8 cellular contexts compared by ENCODE assay signal in genomic region chr3:19543212-19543841, GRCh38.
DNase-seq lines count a peak whose midpoint lies in the region; ATAC-seq and TF ChIP-seq lines count a peak whose summit lies in the region.

No MANE protein-coding gene starts in this region.

- H3K4me1 Mint-ChIP-seq in CD8-positive, alpha-beta memory T cell = no peaks in the 10 kb centered on the region
- H3K4me1 Mint-ChIP-seq in naive thymus-derived CD8-positive, alpha-beta T cell = peaks cover 0 to 51% (median 0%) of the 10 kb centered on the region in 4 donors

- H3K27me3 Mint-ChIP-seq in CD8-positive, alpha-beta memory T cell = no peaks in the 10 kb centered on the region
- peaks cover 0 to 6% (median 0%) of the 10 kb centered on the region in 5 donors for H3K27me3 Mint-ChIP-seq in naive thymus-derived CD8-positive, alpha-beta T cell

- H3K27ac Mint-ChIP-seq in CD8-positive, alpha-beta memory T cell = no peak overlapping the region
- no peak overlapping the region for H3K27ac Mint-ChIP-seq in naive thymus-derived CD8-positive, alpha-beta T cell

- peaks cover 0 to 3% (median 0%) of the 10 kb centered on the region in 5 donors for H3K9me3 Mint-ChIP-seq in CD8-positive, alpha-beta memory T cell
- H3K9me3 Mint-ChIP-seq in naive thymus-derived CD8-positive, alpha-beta T cell = peaks cover 0 to 3% (median 0%) of the 10 kb centered on the region in 9 donors

- no peak overlapping the region for H3K4me3 Mint-ChIP-seq in CD8-positive, alpha-beta memory T cell
- H3K4me3 Mint-ChIP-seq in naive thymus-derived CD8-positive, alpha-beta T cell = no peak overlapping the region

- no peaks in the 10 kb centered on the region for H3K9me3 ChIP-seq in testis
- no peaks in the 10 kb centered on the region for H3K9me3 ChIP-seq in CD8-positive, alpha-beta memory T cell (ENCODE audit: low read length)

- no peaks in the 10 kb centered on the region for H3K27me3 ChIP-seq in foreskin keratinocyte
- no peaks in the 10 kb centered on the region for H3K27me3 ChIP-seq in testis
- no peaks in the 10 kb centered on the region for H3K27me3 ChIP-seq in CD8-positive, alpha-beta memory T cell (ENCODE audit: insufficient read depth, low read length, poor library complexity, severe bottlenecking)

- H3K4me3 ChIP-seq in testis = no peak overlapping the region
- H3K4me3 ChIP-seq in CD8-positive, alpha-beta memory T cell (ENCODE audit: low read length) = no peak overlapping the region

- TF ChIP-seq CTCF in foreskin keratinocyte (conservative IDR thresholded peaks at IDR 0.05) (peak; percentile 35), testis (IDR thresholded peaks at IDR 0.05) (peak in 2 of 3 experiments; percentile 4 to 39)

- H3K36me3 Mint-ChIP-seq in CD8-positive, alpha-beta memory T cell = no peaks in the 10 kb centered on the region
- no peaks in the 10 kb centered on the region for H3K36me3 Mint-ChIP-seq in naive thymus-derived CD8-positive, alpha-beta T cell

- H3K27ac ChIP-seq in foreskin keratinocyte = no peak overlapping the region
- H3K27ac ChIP-seq in testis = no peak overlapping the region
- no peak overlapping the region for H3K27ac ChIP-seq in CD8-positive, alpha-beta memory T cell (ENCODE audit: low read depth, low read length)

- TF ChIP-seq POLR2A in testis (IDR thresholded peaks at IDR 0.05) = no peak

- H3K36me3 ChIP-seq in testis (ENCODE audit: low read depth, missing control alignments) = no peaks in the 10 kb centered on the region
- H3K36me3 ChIP-seq in CD8-positive, alpha-beta memory T cell (ENCODE audit: insufficient read depth, low read length) = no peaks in the 10 kb centered on the region

- intact Hi-C loops in testis (cut with DNase I; ENCODE audit: low total_unique reads) = no loop called here

- ATAC-seq in GM19328 (IDR thresholded peaks at IDR 0.05; ENCODE audit: unreplicated experiment) (peak; percentile 37), HG03108 (IDR thresholded peaks at IDR 0.05; ENCODE audit: unreplicated experiment) (peak; percentile 36), foreskin keratinocyte (no peak)
- ATAC-seq in naive thymus-derived CD8-positive, alpha-beta T cell = no peak

- peak; percentile 1 for DNase-seq in DMS53 treated with DMSO at 0.1 percent for 48 hours (lab: John Stamatoyannopoulos, UW; ENCODE audit: unreplicated experiment)
- DNase-seq in NCI-H82 (lab: John Stamatoyannopoulos, UW) = peak; percentile 66
- DNase-seq in foreskin keratinocyte = peak in 1 of 2 donors; percentile 23
- peak; percentile 27 for DNase-seq in testis
- no peak for DNase-seq in CD8-positive, alpha-beta memory T cell
- no peak for DNase-seq in naive thymus-derived CD8-positive, alpha-beta T cell

- no peaks in the 10 kb centered on the region for H3K4me1 ChIP-seq in foreskin keratinocyte
- H3K4me1 ChIP-seq in testis = no peaks in the 10 kb centered on the region
- no peaks in the 10 kb centered on the region for H3K4me1 ChIP-seq in CD8-positive, alpha-beta memory T cell (ENCODE audit: insufficient read depth, low read length)

- 41 to 56% methylated on average over 4 of the region's 4 CpGs for WGBS in testis, 2 donors

- CTCF ChIA-PET in CD8-positive, alpha-beta memory T cell (lab: Charles Lee) = no interaction called here

- POLR2A ChIA-PET in CD8-positive, alpha-beta memory T cell (lab: Charles Lee) = no interaction called here
- POLR2A ChIA-PET in naive thymus-derived CD8-positive, alpha-beta T cell (lab: Charles Lee) = no interaction called here

Comparison
In these comparisons a context has a peak if more than half of its experiments do, and no peak if none do; other contexts are left out.
1. DNase-seq: peak in DMS53 treated with DMSO at 0.1 percent for 48 hours (single experiment), NCI-H82 (single experiment) and testis (single experiment); none in CD8-positive, alpha-beta memory T cell (0 of 5) and naive thymus-derived CD8-positive, alpha-beta T cell (0 of 10).
2. ATAC-seq: peak in GM19328 (single experiment) and HG03108 (single experiment); none in foreskin keratinocyte (single experiment) and naive thymus-derived CD8-positive, alpha-beta T cell (0 of 2).